ENCODE assay signal across 19 cellular contexts in the genomic region with DNA sequence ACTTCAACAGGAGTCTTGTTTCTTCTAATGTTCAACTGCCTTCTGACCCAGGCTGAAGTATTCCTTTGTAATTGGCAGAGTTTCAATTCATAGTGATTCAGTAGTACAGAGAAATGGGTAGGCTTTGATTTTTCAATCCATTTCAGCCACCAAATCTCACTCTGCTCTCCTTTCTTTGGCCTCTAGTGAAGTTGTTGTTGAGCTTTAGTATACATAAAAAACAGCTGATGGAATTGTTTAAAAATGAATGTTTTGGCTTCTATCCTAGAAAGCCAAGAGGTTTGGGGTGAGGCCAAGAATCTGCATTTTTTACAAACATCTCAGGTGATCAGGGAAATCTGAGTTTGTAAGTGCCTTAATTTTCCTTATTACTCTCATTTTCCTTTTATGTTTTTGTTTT.
DNase-seq lines count a peak whose midpoint lies in the region; ATAC-seq and TF ChIP-seq lines count a peak whose summit lies in the region.
"Had no signal": no experiment of that assay in that cellular context is flagged by ENCODE, and none has a peak within 500 bp of the region (broad histone marks: within the 10 kb centered on the region; RNA-seq: fewer than 3 reads in every experiment).

No MANE protein-coding gene starts in this region.

- peaks cover 2% of the 10 kb centered on the region for H3K27me3 Mint-ChIP-seq in glutamatergic neuron (ENCODE audit: unreplicated experiment)

- no peak overlapping the region for H3K27ac Mint-ChIP-seq in glutamatergic neuron (ENCODE audit: unreplicated experiment)
- H3K27ac Mint-ChIP-seq: activated T-helper 17 cell treated with anti-CD3 and anti-CD28 coated beads, Interleukin-2, amount 50 U/mL, for 72 hours; B cell; IgD-negative memory B cell had no signal

- no peaks in the 10 kb centered on the region for H3K79me2 ChIP-seq in mesendoderm (ENCODE audit: control insufficient read depth, insufficient read depth, low read length)

- no peak overlapping the region for H2BK5ac ChIP-seq in mesendoderm (ENCODE audit: low read length)

- no peaks in the 10 kb centered on the region for H3K36me3 Mint-ChIP-seq in glutamatergic neuron (ENCODE audit: unreplicated experiment)
- H3K36me3 Mint-ChIP-seq: IgD-negative memory B cell had no signal

- no peaks in the 10 kb centered on the region for H3K36me3 ChIP-seq in mesendoderm (ENCODE audit: control insufficient read depth, insufficient read depth, low read length)

- peak; percentile 20 for DNase-seq in ELR (ENCODE audit: low read depth)
- DNase-seq in NCI-H446 treated with DMSO at 0.1 percent for 48 hours (lab: John Stamatoyannopoulos, UW) = peak; percentile 11
- peak; percentile 40 to 60 for DNase-seq in cardiac fibroblast (ENCODE audit: low read depth in 2 of 2)
- DNase-seq in mesendoderm = no peak
- DNase-seq in glutamatergic neuron = no peak
- DNase-seq: amniotic stem cell; hippocampal formation; mucosa of descending colon; NK-92 treated with Interleukin-12 subunit alpha and Interleukin-12 subunit beta, amount 100 ng/mL, for 24 hours; nucleus accumbens; stimulated activated CD4-positive, alpha-beta T cell treated with anti-CD3 and anti-CD28 coated beads, Interleukin-4, amount 100 ng/mL, for 24 hours; stimulated activated CD8-positive, alpha-beta memory T cell treated with anti-CD3 and anti-CD28 coated beads, Interleukin-4, amount 100 ng/mL, for 48 hours had no signal

- H3K4me3 Mint-ChIP-seq in glutamatergic neuron (ENCODE audit: unreplicated experiment) = no peak overlapping the region
- H3K4me3 Mint-ChIP-seq: activated T-helper 17 cell treated with anti-CD3 and anti-CD28 coated beads, Interleukin-2, amount 50 U/mL, for 72 hours; B cell; IgD-negative memory B cell had no signal

- H3K9ac ChIP-seq in mesendoderm (ENCODE audit: low read length) = no peak overlapping the region

- no peak overlapping the region for H2AK5ac ChIP-seq in mesendoderm (ENCODE audit: low read length)

- H4K5ac ChIP-seq in mesendoderm (ENCODE audit: low read length) = no peak overlapping the region

- H4K8ac ChIP-seq in mesendoderm (ENCODE audit: low read depth, low read length) = no peak overlapping the region

- no peak overlapping the region for H3K4ac ChIP-seq in mesendoderm (ENCODE audit: low read depth, low read length)

- no peaks in the 10 kb centered on the region for H3K9me3 Mint-ChIP-seq in glutamatergic neuron (ENCODE audit: unreplicated experiment)

- H3K56ac ChIP-seq in mesendoderm (ENCODE audit: low read length) = no peak overlapping the region

- no peak overlapping the region for H3K18ac ChIP-seq in mesendoderm (ENCODE audit: low read length)

- H3K79me1 ChIP-seq in mesendoderm (ENCODE audit: low read length) = no peaks in the 10 kb centered on the region

- no peaks in the 10 kb centered on the region for H3K27me3 ChIP-seq in mesendoderm (ENCODE audit: insufficient read depth, low read length, poor library complexity)

- TF ChIP-seq CTCF in cardiac fibroblast (IDR thresholded peaks at IDR 0.05; ENCODE audit: low read depth, low read length) (no peak), glutamatergic neuron (IDR thresholded peaks at IDR 0.05; ENCODE audit: partially characterized antibody, unreplicated experiment) (no peak)

- no peak overlapping the region for H3K23ac ChIP-seq in mesendoderm (ENCODE audit: low read length)

- ATAC-seq in GM18861 (IDR thresholded peaks at IDR 0.05; ENCODE audit: unreplicated experiment) (no peak), HG03354 (IDR thresholded peaks at IDR 0.05; ENCODE audit: poor library complexity, severe bottlenecking, unreplicated experiment) (no peak), GM21825 (IDR thresholded peaks at IDR 0.05; ENCODE audit: unreplicated experiment) (no peak)
- ATAC-seq: activated T-helper 17 cell treated with anti-CD3 and anti-CD28 coated beads, Interleukin-2, amount 50 U/mL, for 72 hours had no signal

- no peak overlapping the region for H3K27ac ChIP-seq in mesendoderm (ENCODE audit: low read depth, low read length)

- H3K4me3 ChIP-seq in cardiac fibroblast (replicated peaks in 1 of 2; ENCODE audit: low read depth in 2 of 2, low read length in 2 of 2) (no peak overlapping the region), mesendoderm (ENCODE audit: low read length) (no peak overlapping the region)
- H3K4me3 ChIP-seq: coronary artery, mucosa of descending colon had no signal

- no peak overlapping the region for H3K4me2 ChIP-seq in mesendoderm (ENCODE audit: low read length)

- no peaks in the 10 kb centered on the region for H3K4me1 ChIP-seq in mesendoderm (ENCODE audit: control insufficient read depth, low read depth, low read length)

- H2BK15ac ChIP-seq in mesendoderm (replicated peaks; ENCODE audit: low read depth) = peak overlapping the region; percentile 45

- H3K4me1 Mint-ChIP-seq in glutamatergic neuron (ENCODE audit: low read depth, unreplicated experiment) = peaks cover 8% of the 10 kb centered on the region
- H3K4me1 Mint-ChIP-seq: activated T-helper 17 cell treated with anti-CD3 and anti-CD28 coated beads, Interleukin-2, amount 50 U/mL, for 72 hours; B cell; IgD-negative memory B cell had no signal

- H2BK120ac ChIP-seq in mesendoderm (ENCODE audit: low read depth, low read length) = peak overlapping the region; percentile 73

Comparison
In these comparisons a context has a peak if more than half of its experiments do, and no peak if none do; other contexts are left out.
1. DNase-seq: peak in ELR (single experiment), NCI-H446 treated with DMSO at 0.1 percent for 48 hours (single experiment) and cardiac fibroblast (2 of 2); none in mesendoderm (single experiment) and glutamatergic neuron (single experiment).